Comparison of ENCODE assay signal across 13 cellular contexts in the genomic region with DNA sequence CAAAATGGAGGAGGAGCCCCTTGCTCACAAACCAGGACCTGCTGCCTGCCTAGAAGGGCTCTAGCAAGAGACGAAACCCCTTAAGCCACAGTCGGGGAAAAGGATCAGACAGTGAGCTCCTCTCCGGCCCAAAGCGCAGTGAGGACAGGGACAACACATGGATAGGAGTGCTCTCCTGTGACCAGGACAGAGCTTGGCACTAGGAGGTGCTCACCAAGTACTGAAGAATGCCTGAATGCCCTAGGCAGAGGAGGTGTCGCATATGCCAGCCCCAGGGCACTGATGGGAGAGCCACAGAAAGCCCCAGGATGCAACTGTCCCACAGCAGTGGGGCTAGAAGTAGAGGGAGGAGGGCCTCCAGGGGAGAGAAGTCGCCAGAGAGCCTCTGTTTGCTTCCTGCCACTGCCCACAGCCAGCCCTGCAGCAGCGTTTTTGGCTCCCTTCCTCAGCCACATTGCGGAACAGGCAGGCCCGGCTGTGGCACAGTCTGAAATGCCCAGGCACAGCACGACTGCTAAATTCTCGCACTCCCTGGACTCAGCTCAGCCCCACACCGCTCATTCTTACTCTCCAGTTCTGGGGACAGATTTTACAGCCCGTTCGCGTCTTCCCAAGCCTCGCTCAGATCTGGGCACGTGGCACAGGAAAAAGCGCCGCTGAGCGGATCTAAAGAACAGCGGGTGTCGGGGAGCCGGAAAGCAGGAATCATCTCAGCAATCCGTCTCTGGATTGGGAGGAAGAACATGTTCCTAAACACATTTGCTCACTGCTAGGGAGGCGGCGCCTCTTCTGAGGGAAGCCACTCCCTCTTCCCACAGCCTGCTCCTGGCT.
DNase-seq lines count a peak whose midpoint lies in the region; ATAC-seq and TF ChIP-seq lines count a peak whose summit lies in the region.
"Had no signal": no experiment of that assay in that cellular context is flagged by ENCODE, and none has a peak within 500 bp of the region (broad histone marks: within the 10 kb centered on the region; RNA-seq: fewer than 3 reads in every experiment).

No MANE protein-coding gene starts in this region.

- H3K9me3 Mint-ChIP-seq in activated T-cell treated with anti-CD3 and anti-CD28 coated beads, Interleukin-2, amount 50 U/mL, for 72 hours, result no peaks in the 10 kb centered on the region
- H3K9me3 Mint-ChIP-seq: activated T-helper 17 cell treated with anti-CD3 and anti-CD28 coated beads, Interleukin-2, amount 50 U/mL, for 72 hours; central memory CD8-positive, alpha-beta T cell had no signal

- H3K4me3 ChIP-seq in BLaER1 treated with 17β-estradiol and CSF1 and Interleukin-3, amounts not matched to agents 10 nM and 100 nM, result no peak overlapping the region
- H3K4me3 ChIP-seq in MG63 (no peak overlapping the region), foreskin fibroblast (ENCODE audit: low read depth in 1 of 2, low read length in 2 of 2) (no peak overlapping the region)

- H3K27ac Mint-ChIP-seq in activated T-cell treated with anti-CD3 and anti-CD28 coated beads, Interleukin-2, amount 50 U/mL, for 72 hours, result no peak overlapping the region
- H3K27ac Mint-ChIP-seq: activated T-helper 17 cell treated with anti-CD3 and anti-CD28 coated beads, Interleukin-2, amount 50 U/mL, for 72 hours; CD4-positive, CD25-positive, alpha-beta regulatory T cell had no signal

- DNase-seq in MG63 (peak; percentile 38), foreskin fibroblast (peak; percentile 5 to 21), occipital lobe (lab: John Stamatoyannopoulos, UW) (peak; percentile 73)
- DNase-seq in stimulated activated CD4-positive, alpha-beta T cell treated with anti-CD3 and anti-CD28 coated beads, Interleukin-1b, Interleukin-23, amount 100 ng/mL, for 48 hours, result no peak
- no peak for DNase-seq in activated T-cell treated with anti-CD3 and anti-CD28 coated beads, Interleukin-2, amount 50 U/mL, for 72 hours
- no peak for DNase-seq in activated naive CD4-positive, alpha-beta T cell (lab: John Stamatoyannopoulos, UW)
- DNase-seq: CD4-positive, CD25-positive, alpha-beta regulatory T cell; GOT3; NCI-H1694 had no signal

- no peak overlapping the region for H3K27ac ChIP-seq in BLaER1 treated with 17β-estradiol and CSF1 and Interleukin-3, amounts not matched to agents 10 nM and 100 nM

- no peaks in the 10 kb centered on the region for H3K27me3 ChIP-seq in BLaER1 treated with 17β-estradiol and CSF1 and Interleukin-3, amounts not matched to agents 10 nM and 100 nM
- no peaks in the 10 kb centered on the region for H3K27me3 ChIP-seq in MG63

- no peaks in the 10 kb centered on the region for H3K36me3 Mint-ChIP-seq in activated T-cell treated with anti-CD3 and anti-CD28 coated beads, Interleukin-2, amount 50 U/mL, for 72 hours (ENCODE audit: insufficient read depth in 2 of 2)
- H3K36me3 Mint-ChIP-seq: CD4-positive, CD25-positive, alpha-beta regulatory T cell had no signal

- H3K4me1 ChIP-seq in BLaER1 treated with 17β-estradiol and CSF1 and Interleukin-3, amounts not matched to agents 10 nM and 100 nM, result peaks cover 0 to 11% (median 10%) of the 10 kb centered on the region in 10 experiments; a peak in 14 of 20 replicates

- H4K20me1 ChIP-seq in BLaER1 treated with 17β-estradiol and CSF1 and Interleukin-3, amounts not matched to agents 10 nM and 100 nM, result no peaks in the 10 kb centered on the region

- TF ChIP-seq CTCF in foreskin fibroblast (IDR thresholded peaks at IDR 0.05; ENCODE audit: low read depth, low read length), result no peak

- H3K4me3 Mint-ChIP-seq in activated T-cell treated with anti-CD3 and anti-CD28 coated beads, Interleukin-2, amount 50 U/mL, for 72 hours, result no peak overlapping the region
- H3K4me3 Mint-ChIP-seq: activated T-helper 17 cell treated with anti-CD3 and anti-CD28 coated beads, Interleukin-2, amount 50 U/mL, for 72 hours; CD4-positive, CD25-positive, alpha-beta regulatory T cell; central memory CD8-positive, alpha-beta T cell had no signal

- no peaks in the 10 kb centered on the region for H3K4me1 Mint-ChIP-seq in activated T-cell treated with anti-CD3 and anti-CD28 coated beads, Interleukin-2, amount 50 U/mL, for 72 hours (ENCODE audit: low read depth)
- H3K4me1 Mint-ChIP-seq: activated T-helper 17 cell treated with anti-CD3 and anti-CD28 coated beads, Interleukin-2, amount 50 U/mL, for 72 hours; CD4-positive, CD25-positive, alpha-beta regulatory T cell; central memory CD8-positive, alpha-beta T cell had no signal

- H3K9ac ChIP-seq in BLaER1 treated with 17β-estradiol and CSF1 and Interleukin-3, amounts not matched to agents 10 nM and 100 nM, result no peak overlapping the region

- H3K36me3 ChIP-seq in BLaER1 treated with 17β-estradiol and CSF1 and Interleukin-3, amounts not matched to agents 10 nM and 100 nM, result no peaks in the 10 kb centered on the region
- H3K36me3 ChIP-seq in MG63, result no peaks in the 10 kb centered on the region

- peaks cover 0 to 3% (median 0%) of the 10 kb centered on the region in 11 experiments; a peak in 2 of 22 replicates for H3K9me3 ChIP-seq in BLaER1 treated with 17β-estradiol and CSF1 and Interleukin-3, amounts not matched to agents 10 nM and 100 nM (replicated peaks in 1 of 11)
- H3K9me3 ChIP-seq in MG63, result no peaks in the 10 kb centered on the region

- peak overlapping the region; percentile 4 to 52 (median 37); a peak in 17 of 22 replicates for H3K4me2 ChIP-seq in BLaER1 treated with 17β-estradiol and CSF1 and Interleukin-3, amounts not matched to agents 10 nM and 100 nM

- no peak for ATAC-seq in activated T-cell treated with anti-CD3 and anti-CD28 coated beads, Interleukin-2, amount 50 U/mL, for 72 hours (replicated peaks in 1 of 2)
- ATAC-seq in GM18511 (IDR thresholded peaks at IDR 0.05; ENCODE audit: unreplicated experiment), result no peak
- ATAC-seq: activated T-helper 17 cell treated with anti-CD3 and anti-CD28 coated beads, Interleukin-2, amount 50 U/mL, for 72 hours had no signal

- H3K27me3 Mint-ChIP-seq in activated T-cell treated with anti-CD3 and anti-CD28 coated beads, Interleukin-2, amount 50 U/mL, for 72 hours (ENCODE audit: low read depth), result peaks cover 9% of the 10 kb centered on the region
- H3K27me3 Mint-ChIP-seq: CD4-positive, CD25-positive, alpha-beta regulatory T cell; central memory CD8-positive, alpha-beta T cell had no signal

Comparison
In these comparisons a context has a peak if more than half of its experiments do, and no peak if none do; other contexts are left out.
1. DNase-seq: peak in MG63 (single experiment), foreskin fibroblast (2 of 2) and occipital lobe (single experiment); none in stimulated activated CD4-positive, alpha-beta T cell treated with anti-CD3 and anti-CD28 coated beads, Interleukin-1b, Interleukin-23, amount 100 ng/mL, for 48 hours (single experiment), activated T-cell treated with anti-CD3 and anti-CD28 coated beads, Interleukin-2, amount 50 U/mL, for 72 hours (0 of 2) and activated naive CD4-positive, alpha-beta T cell (0 of 4).